Comparison of ENCODE assay signal across 8 cellular contexts in genomic region chr1:212858055-212858460, GRCh38. TPM values are rescaled to one million over a fixed set of nuclear protein-coding genes. Genes with fewer than 3 reads are reported as not detected.
A peak's percentile ranks its signal among the peaks of the same experiment; 100 is the strongest.
DNase-seq lines count a peak whose midpoint lies in the region; ATAC-seq and TF ChIP-seq lines count a peak whose summit lies in the region.

TSS of gene FLVCR1 (plus strand) at chr1:212858275. CDS start at chr1:212858453, 178 bp downstream.

- DNase-seq in COLO668 (lab: John Stamatoyannopoulos, UW; ENCODE audit: unreplicated experiment) (peak; percentile 99), GM20000 (ENCODE audit: low spot score) (peak; percentile 97), HS-5 (ENCODE audit: low read depth) (peak; percentile 74), NK-92 (lab: John Stamatoyannopoulos, UW; ENCODE audit: unreplicated experiment) (peak; percentile 26), lower lobe of right lung (peak; percentile 99)
- peak; percentile 97 for DNase-seq in activated CD8-positive, alpha-beta T cell treated with anti-CD3 and anti-CD28 coated beads, Interleukin-2, amount 10 ng/mL, durations not matched to agents 7 days and 5 days
- DNase-seq in stimulated activated CD4-positive, alpha-beta T cell treated with anti-CD3 and anti-CD28 coated beads, TNF-alpha, amount 100 ng/mL, for 1 hour (ENCODE audit: low read depth in 3 of 3, low spot score in 1 of 3), result peak; percentile 74 to 76 (median 75)

- H3K27me3 ChIP-seq in ectodermal cell (ENCODE audit: control insufficient read depth, insufficient read depth, low read length, poor library complexity, severe bottlenecking) (no peaks in the 10 kb centered on the region), lower lobe of right lung (ENCODE audit: low read depth) (no peaks in the 10 kb centered on the region)

- H3K4me3 ChIP-seq in ectodermal cell (ENCODE audit: insufficient read depth, low read depth, low read length) (peak within 1 kb of the TSS; percentile 85), lower lobe of right lung (peak within 1 kb of the TSS; percentile 77)

- peaks cover 21% of the 10 kb centered on the region for H3K36me3 Mint-ChIP-seq in activated CD8-positive, alpha-beta T cell treated with anti-CD3 and anti-CD28 coated beads, Interleukin-2, amount 10 ng/mL, durations not matched to agents 7 days and 5 days (ENCODE audit: low read depth)

- whole genome bisulfite sequencing in ectodermal cell, 2 experiments, result 1% methylated on average over 50 of the region's 50 CpGs

- no peak for TF ChIP-seq CTCF in GM20000 (IDR thresholded peaks at IDR 0.05; ENCODE audit: extremely low read depth, missing control alignments)
- TF ChIP-seq CTCF in lower lobe of right lung (IDR thresholded peaks at IDR 0.05), result no peak

- H3K9me3 ChIP-seq in ectodermal cell (ENCODE audit: control insufficient read depth, low read length) (no peaks in the 10 kb centered on the region), lower lobe of right lung (no peaks in the 10 kb centered on the region)

- peak within 1 kb of the TSS; percentile 98 for H3K27ac Mint-ChIP-seq in activated CD8-positive, alpha-beta T cell treated with anti-CD3 and anti-CD28 coated beads, Interleukin-2, amount 10 ng/mL, durations not matched to agents 7 days and 5 days

- peaks cover 22% of the 10 kb centered on the region for H3K4me1 Mint-ChIP-seq in activated CD8-positive, alpha-beta T cell treated with anti-CD3 and anti-CD28 coated beads, Interleukin-2, amount 10 ng/mL, durations not matched to agents 7 days and 5 days (ENCODE audit: low read depth)

- H3K27me3 Mint-ChIP-seq in activated CD8-positive, alpha-beta T cell treated with anti-CD3 and anti-CD28 coated beads, Interleukin-2, amount 10 ng/mL, durations not matched to agents 7 days and 5 days (ENCODE audit: low read depth), result no peaks in the 10 kb centered on the region

- H3K4me1 ChIP-seq in ectodermal cell (ENCODE audit: control insufficient read depth, insufficient read depth, low read length), result peaks cover 4% of the 10 kb centered on the region
- H3K4me1 ChIP-seq in lower lobe of right lung, result peaks cover 35% of the 10 kb centered on the region

- H3K36me3 ChIP-seq in ectodermal cell (ENCODE audit: control insufficient read depth, insufficient read depth, low read length) (no peaks in the 10 kb centered on the region), lower lobe of right lung (no peaks in the 10 kb centered on the region)

- intact Hi-C loops in lower lobe of right lung (cut with DNase I), result no loop called here

- peak; percentile 99 for ATAC-seq in activated CD8-positive, alpha-beta T cell treated with anti-CD3 and anti-CD28 coated beads, Interleukin-2, amount 10 ng/mL, durations not matched to agents 7 days and 5 days
- ATAC-seq in lower lobe of right lung, result peak; percentile 99 to 100

- H3K27ac ChIP-seq in ectodermal cell (ENCODE audit: insufficient read depth, low read depth, low read length, poor library complexity, severe bottlenecking), result peak within 1 kb of the TSS; percentile 89
- peak within 1 kb of the TSS; percentile 90 for H3K27ac ChIP-seq in lower lobe of right lung

- peak within 1 kb of the TSS; percentile 91 for H3K4me3 Mint-ChIP-seq in activated CD8-positive, alpha-beta T cell treated with anti-CD3 and anti-CD28 coated beads, Interleukin-2, amount 10 ng/mL, durations not matched to agents 7 days and 5 days

- POLR2A ChIA-PET in activated CD8-positive, alpha-beta T cell treated with anti-CD3 and anti-CD28 coated beads, Interleukin-2, amount 10 ng/mL, durations not matched to agents 7 days and 5 days (lab: Charles Lee), result interaction anchor here (0.6 to 1.0 kb wide), 5 partner anchors 24 to 158 kb away, joined by 3 to 7 read pairs (median 3); no protein-coding TSS in a partner anchor

- CTCF ChIA-PET in activated CD8-positive, alpha-beta T cell treated with anti-CD3 and anti-CD28 coated beads, Interleukin-2, amount 10 ng/mL, durations not matched to agents 7 days and 5 days (lab: Charles Lee), result interaction anchor here (1.0 to 1.5 kb wide), 5 partner anchors 10 to 402 kb away, joined by 3 to 5 read pairs (median 4); partner anchors contain the start of gene SPATA45

- no peaks in the 10 kb centered on the region for H3K9me3 Mint-ChIP-seq in activated CD8-positive, alpha-beta T cell treated with anti-CD3 and anti-CD28 coated beads, Interleukin-2, amount 10 ng/mL, durations not matched to agents 7 days and 5 days (ENCODE audit: insufficient read depth)

RNA-seq across cellular contexts. Expression of gene FLVCR1, which starts in this region (rescaled TPM):
- 10 to 100 TPM; 11.7 to 12.6 TPM for total RNA-seq in activated CD8-positive, alpha-beta T cell treated with anti-CD3 and anti-CD28 coated beads, Interleukin-2, amount 10 ng/mL, durations not matched to agents 7 days and 5 days
- 33.6 TPM for polyA plus RNA-seq in ectodermal cell (2013, experiment 1 of 4)
- polyA plus RNA-seq in ectodermal cell (2013, experiment 2 of 4), result 27.1 TPM
- 20.0 TPM for polyA plus RNA-seq in ectodermal cell (2013, experiment 3 of 4)
- polyA plus RNA-seq in ectodermal cell (2013, experiment 4 of 4), result 23.1 TPM
- total RNA-seq in lower lobe of right lung, result 6.3 TPM

Comparison
In these comparisons a context has a peak if more than half of its experiments do, and no peak if none do; other contexts are left out.
1. Peak in every context shown above with its lines: DNase-seq, ATAC-seq, H3K4me3 ChIP-seq and H3K27ac ChIP-seq.
2. DNase-seq: peak in every context shown above with its lines; median percentile 99 in COLO668; 99 in lower lobe of right lung; 97 in GM20000; 97 in activated CD8-positive, alpha-beta T cell treated with anti-CD3 and anti-CD28 coated beads, Interleukin-2, amount 10 ng/mL, durations not matched to agents 7 days and 5 days; 75 in stimulated activated CD4-positive, alpha-beta T cell treated with anti-CD3 and anti-CD28 coated beads, TNF-alpha, amount 100 ng/mL, for 1 hour; 74 in HS-5; 26 in NK-92.